8 cellular contexts compared by ENCODE assay signal in genomic region chr1:181089017-181089776, GRCh38. TPM values are rescaled to one million over a fixed set of nuclear protein-coding genes. Genes with fewer than 3 reads are reported as not detected.
DNase-seq lines count a peak whose midpoint lies in the region; ATAC-seq and TF ChIP-seq lines count a peak whose summit lies in the region.

No MANE protein-coding gene starts in this region.

- ATAC-seq in HG03135 (IDR thresholded peaks at IDR 0.05; ENCODE audit: unreplicated experiment): peak; percentile 7

- peaks cover 0 to 48% (median 12%) of the 10 kb centered on the region in 4 donors for H3K4me1 ChIP-seq in tibial nerve

- no peak for TF ChIP-seq EP300 in tibial nerve (IDR thresholded peaks at IDR 0.05)

- DNase-seq in NCI-H1092 (lab: John Stamatoyannopoulos, UW) (peak; percentile 64), NCI-H1092 treated with DMSO at 0.1 percent for 48 hours (lab: John Stamatoyannopoulos, UW) (no peak), WERI-Rb-1 (no peak), dorsolateral prefrontal cortex (peak in 3 of 10 donors; percentile 21 to 60 (median 49)), myocyte (ENCODE audit: low read depth) (peak; percentile 24), tibial nerve (ENCODE audit: low spot score in 2 of 2) (no peak), DMS153 (lab: John Stamatoyannopoulos, UW) (no peak)

- peak overlapping the region; percentile 60 for H3K4me3 ChIP-seq in WERI-Rb-1 (ENCODE audit: low read depth, low read length)
- peak overlapping the region; percentile 64 to 97 (median 84) for H3K4me3 ChIP-seq in dorsolateral prefrontal cortex
- peak overlapping the region; percentile 75 to 85 (median 82) for H3K4me3 ChIP-seq in tibial nerve

- H3K9me3 ChIP-seq in WERI-Rb-1 (ENCODE audit: severe bottlenecking): no peaks in the 10 kb centered on the region
- H3K9me3 ChIP-seq in tibial nerve: no peaks in the 10 kb centered on the region

- intact Hi-C loops in dorsolateral prefrontal cortex (cut with DNase I): loop anchor here (2.0 to 5.0 kb wide), 5 partner anchors 47 to 586 kb away; partner anchors contain the start of genes ACBD6 (in 1 of the 2) and STX6 (in 1 of the 2)

- 0% methylated on average over 37 to 45 of the region's 105 CpGs for WGBS in tibial nerve, 2 donors

- TF ChIP-seq CTCF in WERI-Rb-1 (IDR thresholded peaks at IDR 0.05; ENCODE audit: low read depth, low read length) (no peak), dorsolateral prefrontal cortex (IDR thresholded peaks at IDR 0.05 in 54 of 56, conservative IDR thresholded peaks at IDR 0.05 in 2 of 56; ENCODE audit: low read depth in 1 of 56, partially characterized antibody in 56 of 56) (no peak), tibial nerve (IDR thresholded peaks at IDR 0.05) (no peak)

- no peaks in the 10 kb centered on the region for H3K27me3 ChIP-seq in WERI-Rb-1 (ENCODE audit: insufficient read depth, low read depth, severe bottlenecking)
- no peaks in the 10 kb centered on the region for H3K27me3 ChIP-seq in dorsolateral prefrontal cortex
- no peaks in the 10 kb centered on the region for H3K27me3 ChIP-seq in tibial nerve

- H3K36me3 ChIP-seq in WERI-Rb-1 (peaks cover 31% of the 10 kb centered on the region), tibial nerve (peaks cover 0 to 4% (median 0%) of the 10 kb centered on the region in 3 donors)

- no peak for TF ChIP-seq POLR2A in tibial nerve (IDR thresholded peaks at IDR 0.05)

- no peak overlapping the region; the same call in 1 of the 2 replicates for H3K27ac ChIP-seq in WERI-Rb-1
- H3K27ac ChIP-seq in dorsolateral prefrontal cortex: peak overlapping the region in 58 of 59 donors; percentile 17 to 94 (median 83)
- H3K27ac ChIP-seq in tibial nerve: peak overlapping the region; percentile 78 to 91 (median 89)

RNA-seq across cellular contexts. Expression of gene IER5, which starts 0.7 kb away (rescaled TPM):
- 10 to 100 TPM in 118 of 120 experiments, 1 to 10 TPM in 2; 8.1 to 74.9 (median 17.6) TPM for total RNA-seq in dorsolateral prefrontal cortex
- total RNA-seq in myocyte: 32.8 and 40.8 TPM in 2 replicates
- polyA plus RNA-seq in myocyte (2012): 32.6 TPM
- total RNA-seq in tibial nerve: 10 to 100 TPM in 3 of 4 donors, 1 to 10 TPM in 1; 8.1 to 16.3 (median 13.1) TPM

RNA-seq across cellular contexts. Expression of gene MR1, which starts 55.4 kb away (rescaled TPM):
- total RNA-seq in dorsolateral prefrontal cortex: 10 to 100 TPM in 15 of 120 experiments, 1 to 10 TPM in 105; 2.7 to 15.3 (median 6.8) TPM
- total RNA-seq in myocyte: 10.4 and 11.8 TPM in 2 replicates
- 24.8 TPM for polyA plus RNA-seq in myocyte (2012)
- total RNA-seq in tibial nerve: 10 to 100 TPM in 3 of 4 donors, 1 to 10 TPM in 1; 9.2 to 26.2 (median 10.9) TPM

Comparison
In these comparisons a context has a peak if more than half of its experiments do, and no peak if none do; other contexts are left out.
1. DNase-seq: peak in NCI-H1092 (single experiment) and myocyte (single experiment); none in NCI-H1092 treated with DMSO at 0.1 percent for 48 hours (single experiment), WERI-Rb-1 (single experiment), tibial nerve (0 of 2) and DMS153 (single experiment).
2. Peak in every context shown above with its lines, with median percentiles within 50 percentile points of each other: H3K4me3 ChIP-seq.